Comparison of ENCODE assay signal across 20 cellular contexts in the genomic region with DNA sequence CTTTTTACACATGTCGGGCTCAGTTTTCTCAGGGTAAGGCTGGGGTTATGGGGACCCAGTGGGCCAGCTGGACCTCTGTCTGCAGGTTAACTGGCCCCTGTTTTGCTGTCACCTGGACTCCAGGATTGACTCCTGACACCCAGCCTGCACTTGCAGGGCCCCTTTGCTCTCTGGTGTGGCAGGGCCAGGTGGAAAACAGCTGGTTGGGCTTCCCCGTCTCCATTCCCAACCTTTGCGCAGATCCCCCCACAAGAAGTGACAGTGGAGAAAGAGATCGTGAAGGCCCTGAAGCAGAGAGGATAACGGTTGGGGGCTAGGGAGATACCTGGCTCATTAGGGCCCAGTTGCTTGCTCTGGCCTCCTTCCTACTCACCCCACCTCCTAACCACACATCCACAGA. TPM values are rescaled to one million over a fixed set of nuclear protein-coding genes. Genes with fewer than 3 reads are reported as not detected.
DNase-seq lines count a peak whose midpoint lies in the region; ATAC-seq and TF ChIP-seq lines count a peak whose summit lies in the region.
"Had no signal": no experiment of that assay in that cellular context is flagged by ENCODE, and none has a peak within 500 bp of the region (broad histone marks: within the 10 kb centered on the region; RNA-seq: fewer than 3 reads in every experiment).

No MANE protein-coding gene starts in this region.

- H3K27me3 Mint-ChIP-seq in WTC11 (ENCODE audit: low read depth) (peaks cover 87% of the 10 kb centered on the region), mesothelial cell of epicardium (ENCODE audit: low read depth) (peaks cover 72% of the 10 kb centered on the region)

- H3K4me3 ChIP-seq in gastrocnemius medialis: no peak overlapping the region
- H3K4me3 ChIP-seq: GM23248 had no signal

- H3K27ac Mint-ChIP-seq in WTC11 (no peak overlapping the region), mesothelial cell of epicardium (no peak overlapping the region)
- H3K27ac Mint-ChIP-seq: HFFc6 had no signal

- peak overlapping the region; percentile 88 to 95 (median 92) for H3K27ac ChIP-seq in gastrocnemius medialis
- H3K27ac ChIP-seq: GM23248, KMS-11 had no signal

- H3K4me3 Mint-ChIP-seq in WTC11: peak overlapping the region; percentile 73; the same call in 1 of the 2 replicates
- peak overlapping the region; percentile 0 for H3K4me3 Mint-ChIP-seq in mesothelial cell of epicardium
- H3K4me3 Mint-ChIP-seq: HFFc6 had no signal

- peaks cover 19 to 45% of the 10 kb centered on the region in 2 donors for H3K4me1 ChIP-seq in gastrocnemius medialis

- ATAC-seq in WTC11: no peak
- ATAC-seq in gastrocnemius medialis: no peak
- no peak for ATAC-seq in GM21526 (IDR thresholded peaks at IDR 0.05; ENCODE audit: low FRiP score, unreplicated experiment)
- ATAC-seq in HG03097 (IDR thresholded peaks at IDR 0.05; ENCODE audit: low FRiP score, unreplicated experiment): no peak
- ATAC-seq: Panc1 had no signal

- H3K9me3 ChIP-seq in gastrocnemius medialis: no peaks in the 10 kb centered on the region

- no peaks in the 10 kb centered on the region for H3K27me3 ChIP-seq in gastrocnemius medialis

- H3K4me1 Mint-ChIP-seq in WTC11 (peaks cover 42% of the 10 kb centered on the region), mesothelial cell of epicardium (peaks cover 3% of the 10 kb centered on the region)

- H3K9me3 Mint-ChIP-seq in WTC11 (no peaks in the 10 kb centered on the region), mesothelial cell of epicardium (no peaks in the 10 kb centered on the region)
- H3K9me3 Mint-ChIP-seq: HFFc6 had no signal

- H3K36me3 ChIP-seq in gastrocnemius medialis: no peaks in the 10 kb centered on the region

- H3K36me3 Mint-ChIP-seq in WTC11 (no peaks in the 10 kb centered on the region), mesothelial cell of epicardium (no peaks in the 10 kb centered on the region)

- TF ChIP-seq CTCF in WTC11 (IDR thresholded peaks at IDR 0.05) (no peak), mesothelial cell of epicardium (IDR thresholded peaks at IDR 0.05; ENCODE audit: unreplicated experiment) (no peak), gastrocnemius medialis (IDR thresholded peaks at IDR 0.05 in 4 of 5, conservative IDR thresholded peaks at IDR 0.05 in 1 of 5) (no peak)

- DNase-seq in ELF-1 (ENCODE audit: low read depth, low spot score): peak; percentile 63
- no peak for DNase-seq in WTC11 (ENCODE audit: low spot score)
- DNase-seq in mesothelial cell of epicardium (ENCODE audit: low spot score in 2 of 2, unreplicated experiment in 2 of 2): no peak
- no peak for DNase-seq in gastrocnemius medialis
- DNase-seq in inferior parietal cortex (ENCODE audit: extremely low spot score): no peak
- no peak for DNase-seq in amniotic stem cell (lab: John Stamatoyannopoulos, UW)
- DNase-seq: DMS53, GM23248, HFFc6, NCI-H1092 treated with DMSO at 0.1 percent for 48 hours, NCI-H1694, NCI-H2107, NCI-H226, NCI-H524 treated with DMSO at 0.1 percent for 48 hours had no signal

- CTCF ChIA-PET in WTC11 (lab: Charles Lee): interaction anchor here (0.7 to 4.2 kb wide), 7 partner anchors 10 to 479 kb away, joined by 3 to 23 read pairs (median 4); no protein-coding TSS in a partner anchor

- intact Hi-C loops in gastrocnemius medialis (cut with DNase I; ENCODE audit: low total_unique reads): no loop called here

- in situ Hi-C loops in gastrocnemius medialis (cut with MboI; ENCODE audit: low sequenced_read_pairs in 4 of 4): loop anchor here in 3 of 4 donors (10.0 to 25.0 kb wide), 2 partner anchors 365 to 372 kb away; no protein-coding TSS in a partner anchor

- POLR2A ChIA-PET in WTC11 (lab: Charles Lee): no interaction called here

- TF ChIP-seq POLR2A in gastrocnemius medialis (IDR thresholded peaks at IDR 0.05): no peak

TF ChIP-seq in WTC11, 78 proteins besides CTCF, POLR2A, EP300 and RAD21:
- TF ChIP-seq MXD4 (CRISPR knock-in tag; IDR thresholded peaks at IDR 0.05; ENCODE audit: borderline replicate concordance) (no peak), ZNF121 (CRISPR knock-in tag; IDR thresholded peaks at IDR 0.05) (no peak), ZNF396 (CRISPR knock-in tag; IDR thresholded peaks at IDR 0.05; ENCODE audit: borderline replicate concordance) (no peak)
- TF ChIP-seq, protein P1, sequence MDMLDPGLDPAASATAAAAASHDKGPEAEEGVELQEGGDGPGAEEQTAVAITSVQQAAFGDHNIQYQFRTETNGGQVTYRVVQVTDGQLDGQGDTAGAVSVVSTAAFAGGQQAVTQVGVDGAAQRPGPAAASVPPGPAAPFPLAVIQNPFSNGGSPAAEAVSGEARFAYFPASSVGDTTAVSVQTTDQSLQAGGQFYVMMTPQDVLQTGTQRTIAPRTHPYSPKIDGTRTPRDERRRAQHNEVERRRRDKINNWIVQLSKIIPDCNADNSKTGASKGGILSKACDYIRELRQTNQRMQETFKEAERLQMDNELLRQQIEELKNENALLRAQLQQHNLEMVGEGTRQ (CRISPR knock-in tag; IDR thresholded peaks at IDR 0.05): no peak
TF ChIP-seq in WTC11: peak in this region for 0.

RNA-seq across cellular contexts. Expression of a gene that starts 1.5 kb away (rescaled TPM):
- total RNA-seq in WTC11 (2021): 12.4 to 15.5 TPM (median 13.1 TPM) in 3 replicates
- 0.54 to 1.0 TPM (median 0.76 TPM) in 3 replicates for total RNA-seq in mesothelial cell of epicardium
- total RNA-seq in gastrocnemius medialis: 100 to 1,000 TPM; 209 to 312 (median 235) TPM
- total RNA-seq: GM23248, HFFc6, M059J, SK-MEL-5 had no signal

RNA-seq across cellular contexts. Expression of a gene that starts 40.6 kb away (rescaled TPM):
- total RNA-seq in WTC11 (2021): 0.41 to 1.9 TPM (median 0.64 TPM) in 3 replicates
- total RNA-seq in mesothelial cell of epicardium: 0.70 to 0.89 TPM (median 0.78 TPM) in 3 replicates
- 1 to 10 TPM in 1 of 4 donors, under 1 TPM in 2, not detected in 1; 0.42 to 1.5 (median 0.63) TPM for total RNA-seq in gastrocnemius medialis
- total RNA-seq: GM23248, HFFc6, M059J had no signal

RNA-seq across cellular contexts. Expression of a gene that starts 44.7 kb away (rescaled TPM):
- not detected in 3 replicates for total RNA-seq in WTC11 (2021)
- total RNA-seq in mesothelial cell of epicardium: not detected in 3 replicates
- total RNA-seq in gastrocnemius medialis: not detected
- total RNA-seq: GM23248, HFFc6, M059J, SK-MEL-5 had no signal

RNA-seq across cellular contexts. Expression of a gene that starts 58.2 kb away (rescaled TPM):
- total RNA-seq in WTC11 (2021) (not detected in 3 replicates), mesothelial cell of epicardium (not detected in 3 replicates), gastrocnemius medialis (not detected)
- total RNA-seq: GM23248, HFFc6, M059J, SK-MEL-5 had no signal

Comparison
In these comparisons a context has a peak if more than half of its experiments do, and no peak if none do; other contexts are left out.
1. RNA of a gene that starts 1.5 kb away (total RNA-seq): 209 to 312 TPM in gastrocnemius medialis; 12.4 to 15.5 TPM in WTC11 and 0.54 to 1.0 TPM in mesothelial cell of epicardium; every median in the first group is over 10 times any median in the second.